10 cellular contexts compared by ENCODE assay signal in the genomic region with DNA sequence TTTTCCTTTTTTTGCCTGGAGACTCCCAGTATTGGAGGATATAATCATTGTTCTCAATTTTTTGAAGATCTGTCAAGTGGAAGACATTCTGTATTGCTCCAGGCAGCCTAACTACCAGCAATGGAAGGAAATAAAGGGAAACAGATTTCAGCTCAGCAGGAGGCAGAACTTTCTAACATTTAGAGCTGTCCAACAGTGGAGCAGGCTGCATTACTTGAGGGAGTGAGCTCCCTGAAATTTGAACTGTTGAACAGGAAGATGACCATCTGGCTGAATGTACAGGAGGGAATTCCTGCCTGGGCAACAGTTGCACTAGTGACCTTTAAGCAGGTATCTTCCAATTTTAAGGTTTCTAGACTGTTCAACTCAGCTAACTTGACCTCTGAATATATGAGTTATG. TPM values are rescaled to one million over a fixed set of nuclear protein-coding genes. Genes with fewer than 3 reads are reported as not detected.
DNase-seq lines count a peak whose midpoint lies in the region; TF ChIP-seq lines count a peak whose summit lies in the region.
"Had no signal": no experiment of that assay in that cellular context is flagged by ENCODE, and none has a peak within 500 bp of the region (broad histone marks: within the 10 kb centered on the region; RNA-seq: fewer than 3 reads in every experiment).

No MANE protein-coding gene starts in this region.

- no peak for TF ChIP-seq POLR2A in adrenal gland (IDR thresholded peaks at IDR 0.05)

- peak overlapping the region; percentile 96 for H3K4me3 ChIP-seq in OCI-LY3 (ENCODE audit: low read length)
- peak overlapping the region in 1 of 4 donors; percentile 97 for H3K4me3 ChIP-seq in adrenal gland

- H3K9me3 ChIP-seq in OCI-LY3 (ENCODE audit: insufficient read depth, low read length), result 0 out of 2 replicates have a peak, but pooled peaks cover 3% of the 10 kb centered on the region
- H3K9me3 ChIP-seq in adrenal gland (replicated peaks in 1 of 3), result no peaks in the 10 kb centered on the region
- H3K9me3 ChIP-seq: A549, upper lobe of right lung had no signal

- H3K9ac ChIP-seq in OCI-LY3 (ENCODE audit: low read length), result no peak overlapping the region

- H3K36me3 ChIP-seq in OCI-LY3 (replicated peaks; ENCODE audit: low read depth, low read length) (peaks cover 7% of the 10 kb centered on the region), adrenal gland (replicated peaks in 1 of 2) (no peaks in the 10 kb centered on the region)
- H3K36me3 ChIP-seq: upper lobe of right lung had no signal

- H3K79me2 ChIP-seq in OCI-LY3 (ENCODE audit: low read length), result peaks cover 39% of the 10 kb centered on the region

- H3K4me2 ChIP-seq in OCI-LY3 (ENCODE audit: low read length), result peak overlapping the region; percentile 80

- peaks cover 20% of the 10 kb centered on the region; the same call in 1 of the 2 replicates for H4K20me1 ChIP-seq in OCI-LY3 (ENCODE audit: insufficient read depth, low read length)

- intact Hi-C loops in adrenal gland (cut with DNase I), result no loop called here
- intact Hi-C loops in cardiac septum (cut with DNase I), result loop anchor here (5.0 kb wide), 1 partner anchor 68 kb away; no protein-coding TSS in a partner anchor

- peaks cover 29% of the 10 kb centered on the region for H3K4me1 Mint-ChIP-seq in T-helper 2 cell treated with Interferon-gamma antibody and Interleukin-4, amounts not matched to agents 5 μg/mL and 100 μg/mL, for 36 hours (ENCODE audit: low read depth)
- H3K4me1 Mint-ChIP-seq in progenitor cell of endocrine pancreas (ENCODE audit: low read depth), result peaks cover 12% of the 10 kb centered on the region

- peaks cover 17% of the 10 kb centered on the region for H3K36me3 Mint-ChIP-seq in T-helper 2 cell treated with Interferon-gamma antibody and Interleukin-4, amounts not matched to agents 5 μg/mL and 100 μg/mL, for 36 hours (ENCODE audit: low read depth)
- peaks cover 3% of the 10 kb centered on the region for H3K36me3 Mint-ChIP-seq in progenitor cell of endocrine pancreas (ENCODE audit: insufficient read depth)

- peak overlapping the region; percentile 90 for H3K27ac Mint-ChIP-seq in T-helper 2 cell treated with Interferon-gamma antibody and Interleukin-4, amounts not matched to agents 5 μg/mL and 100 μg/mL, for 36 hours
- peak overlapping the region; percentile 94 for H3K27ac Mint-ChIP-seq in progenitor cell of endocrine pancreas

- H3K4me1 ChIP-seq in OCI-LY3 (ENCODE audit: low read length) (peaks cover 27% of the 10 kb centered on the region), adrenal gland (replicated peaks in 1 of 2) (peaks cover 15 to 20% of the 10 kb centered on the region in 2 donors)

- H3K27ac ChIP-seq in OCI-LY3 (ENCODE audit: low read length), result peak overlapping the region; percentile 92; the same call in 1 of the 2 replicates
- peak overlapping the region in 1 of 5 donors; percentile 93 for H3K27ac ChIP-seq in adrenal gland

- H3K27me3 ChIP-seq in OCI-LY3 (ENCODE audit: low read depth, low read length), result no peaks in the 10 kb centered on the region
- H3K27me3 ChIP-seq in adrenal gland, result no peaks in the 10 kb centered on the region
- H3K27me3 ChIP-seq: upper lobe of right lung had no signal

- no peak overlapping the region; the same call in 1 of the 2 replicates for H2AFZ ChIP-seq in OCI-LY3 (ENCODE audit: low read depth, low read length)

- H3K9me3 Mint-ChIP-seq in T-helper 2 cell treated with Interferon-gamma antibody and Interleukin-4, amounts not matched to agents 5 μg/mL and 100 μg/mL, for 36 hours, result no peaks in the 10 kb centered on the region
- H3K9me3 Mint-ChIP-seq in progenitor cell of endocrine pancreas (ENCODE audit: low read depth), result no peaks in the 10 kb centered on the region

- DNase-seq in T-helper 2 cell treated with Interferon-gamma antibody and Interleukin-4, amounts not matched to agents 5 μg/mL and 100 μg/mL, for 36 hours (ENCODE audit: low spot score), result no peak
- DNase-seq in T-helper 2 cell (no peak), cerebellum (ENCODE audit: low spot score) (peak; percentile 79), progenitor cell of endocrine pancreas (ENCODE audit: low spot score, unreplicated experiment) (no peak), adrenal gland (no peak), SHP77 treated with DMSO at 0.1 percent for 48 hours (lab: John Stamatoyannopoulos, UW) (no peak), cardiac septum (ENCODE audit: low spot score) (no peak)
- DNase-seq: upper lobe of right lung had no signal

- no peak for TF ChIP-seq CTCF in OCI-LY3 (IDR thresholded peaks at IDR 0.05; ENCODE audit: low read depth, low read length)
- no peak for TF ChIP-seq CTCF in progenitor cell of endocrine pancreas (IDR thresholded peaks at IDR 0.05; ENCODE audit: unreplicated experiment)
- TF ChIP-seq CTCF in adrenal gland (IDR thresholded peaks at IDR 0.05), result no peak

- peak overlapping the region; percentile 99 for H3K4me3 Mint-ChIP-seq in T-helper 2 cell treated with Interferon-gamma antibody and Interleukin-4, amounts not matched to agents 5 μg/mL and 100 μg/mL, for 36 hours
- peak overlapping the region; percentile 95 for H3K4me3 Mint-ChIP-seq in progenitor cell of endocrine pancreas (ENCODE audit: low read depth)

- H3K27me3 Mint-ChIP-seq in T-helper 2 cell treated with Interferon-gamma antibody and Interleukin-4, amounts not matched to agents 5 μg/mL and 100 μg/mL, for 36 hours (ENCODE audit: low read depth), result peaks cover 6% of the 10 kb centered on the region
- H3K27me3 Mint-ChIP-seq in progenitor cell of endocrine pancreas, result no peaks in the 10 kb centered on the region

RNA-seq across cellular contexts. Expression of a gene that starts 1.1 kb away (rescaled TPM):
- 83.3 TPM for total RNA-seq in cerebellum
- total RNA-seq in progenitor cell of endocrine pancreas, result 46.0 and 49.5 TPM in 2 replicates
- total RNA-seq in adrenal gland, result 10 to 100 TPM; 27.9 to 63.1 (median 41.3) TPM
- 10 to 100 TPM in 1 of 3 donors, 1 to 10 TPM in 2; 7.1 to 25.5 (median 9.6) TPM for polyA plus RNA-seq in adrenal gland
- 31.1 TPM for total RNA-seq in cardiac septum

RNA-seq across cellular contexts. Expression of a gene that starts 19.4 kb away (rescaled TPM):
- total RNA-seq in cerebellum (37.9 TPM), progenitor cell of endocrine pancreas (287 and 288 TPM in 2 replicates), adrenal gland (100 to 1,000 TPM in 5 of 8 donors, 10 to 100 TPM in 3; 62.7 to 551 (median 133) TPM), cardiac septum (284 TPM)
- 100 to 1,000 TPM in 1 of 3 donors, 10 to 100 TPM in 2; 30.0 to 677 (median 40.6) TPM for polyA plus RNA-seq in adrenal gland
